Comparison of ENCODE assay signal across 8 cellular contexts in genomic region chr5:102755691-102756371, GRCh38. TPM values are rescaled to one million over a fixed set of nuclear protein-coding genes. Genes with fewer than 3 reads are reported as not detected.
A peak's percentile ranks its signal among the peaks of the same experiment; 100 is the strongest.
DNase-seq lines count a peak whose midpoint lies in the region; ATAC-seq and TF ChIP-seq lines count a peak whose summit lies in the region.

No MANE protein-coding gene starts in this region.

- peak overlapping the region; percentile 77 for H3K9ac ChIP-seq in SK-N-MC (ENCODE audit: insufficient read length)

- H3K27me3 ChIP-seq in heart right ventricle = peaks cover 0 to 7% (median 0%) of the 10 kb centered on the region in 7 donors
- no peaks in the 10 kb centered on the region for H3K27me3 ChIP-seq in psoas muscle (ENCODE audit: insufficient read depth in 3 of 3, low read length in 2 of 3)
- no peaks in the 10 kb centered on the region for H3K27me3 ChIP-seq in aorta (ENCODE audit: control insufficient read depth in 1 of 2, insufficient read depth in 2 of 2, low read length in 1 of 2)

- no peaks in the 10 kb centered on the region for H3K36me3 ChIP-seq in SK-N-MC (ENCODE audit: insufficient read depth, low read length)
- no peaks in the 10 kb centered on the region for H3K36me3 ChIP-seq in heart right ventricle
- no peaks in the 10 kb centered on the region for H3K36me3 ChIP-seq in psoas muscle (ENCODE audit: insufficient read depth in 1 of 2, low read depth in 1 of 2)
- H3K36me3 ChIP-seq in aorta (ENCODE audit: control insufficient read depth in 1 of 2, insufficient read depth in 2 of 2, low read length in 1 of 2) = no peaks in the 10 kb centered on the region

- H3K27ac ChIP-seq in SK-N-MC (no peak overlapping the region), heart right ventricle (peak overlapping the region; percentile 31 to 92 (median 87)), psoas muscle (peak overlapping the region; percentile 97), aorta (ENCODE audit: low read depth in 1 of 2, low read length in 2 of 2) (peak overlapping the region; percentile 79 to 93)

- peak; percentile 82 to 86 for ATAC-seq in activated naive CD4-positive, alpha-beta T cell treated with anti-CD3 and anti-CD28 coated beads, Interleukin-2, amount 50 U/mL, for 72 hours
- ATAC-seq in heart right ventricle = peak; percentile 38 to 86 (median 75)
- peak; percentile 69 to 74 (median 71) for ATAC-seq in psoas muscle
- peak; percentile 78 for ATAC-seq in aorta (ENCODE audit: low FRiP score)

- DNase-seq in G401 (ENCODE audit: low spot score) (peak; percentile 70), H4 (ENCODE audit: low spot score) (peak; percentile 86), LNCaP clone FGC (ENCODE audit: low read depth) (no peak), SK-N-MC (ENCODE audit: low read depth, low spot score) (no peak), heart right ventricle (peak; percentile 43 to 63), psoas muscle (peak; percentile 61 to 76), aorta (peak; percentile 76 to 88)
- DNase-seq in activated naive CD4-positive, alpha-beta T cell treated with anti-CD3 and anti-CD28 coated beads, Interleukin-2, amount 50 U/mL, for 72 hours (ENCODE audit: low spot score in 2 of 2) = peak; percentile 75 to 80

- peaks cover 26 to 34% of the 10 kb centered on the region in 2 donors for H3K36me3 Mint-ChIP-seq in activated naive CD4-positive, alpha-beta T cell treated with anti-CD3 and anti-CD28 coated beads, Interleukin-2, amount 50 U/mL, for 72 hours

- H3K9me3 Mint-ChIP-seq in activated naive CD4-positive, alpha-beta T cell treated with anti-CD3 and anti-CD28 coated beads, Interleukin-2, amount 50 U/mL, for 72 hours = peaks cover 3 to 6% of the 10 kb centered on the region in 2 donors

- H3K4me3 ChIP-seq in LNCaP clone FGC (ENCODE audit: low read depth, low read length) (peak overlapping the region; percentile 69), SK-N-MC (peak overlapping the region; percentile 80), heart right ventricle (peak overlapping the region; percentile 66 to 98 (median 86)), psoas muscle (peak overlapping the region; percentile 94), aorta (ENCODE audit: low read length in 2 of 2) (peak overlapping the region; percentile 79 to 92)

- intact Hi-C loops in heart right ventricle (cut with DNase I) = no loop called here
- intact Hi-C loops in psoas muscle (cut with DNase I) = loop anchor here in 1 of 2 donors (10.0 kb wide), 2 partner anchors 109 to 359 kb away; no protein-coding TSS in a partner anchor
- intact Hi-C loops in aorta (cut with DNase I) = loop anchor here (5.0 to 10.0 kb wide), 3 partner anchors 111 to 361 kb away; no protein-coding TSS in a partner anchor

- no peak for TF ChIP-seq CTCF in LNCaP clone FGC (IDR thresholded peaks at IDR 0.05; ENCODE audit: control insufficient read depth, extremely low read depth, insufficient read depth)
- TF ChIP-seq CTCF in heart right ventricle (IDR thresholded peaks at IDR 0.05) = no peak
- no peak for TF ChIP-seq CTCF in psoas muscle (IDR thresholded peaks at IDR 0.05)

- H3K4me1 ChIP-seq in heart right ventricle (peaks cover 0 to 55% (median 48%) of the 10 kb centered on the region in 9 donors), psoas muscle (peaks cover 40% of the 10 kb centered on the region), aorta (ENCODE audit: control insufficient read depth in 1 of 2, insufficient read depth in 2 of 2, low read length in 2 of 2) (peaks cover 0 to 9% of the 10 kb centered on the region in 2 donors)

- H3K9me3 ChIP-seq in SK-N-MC (ENCODE audit: low read depth, low read length) (no peaks in the 10 kb centered on the region), heart right ventricle (no peaks in the 10 kb centered on the region), psoas muscle (no peaks in the 10 kb centered on the region), aorta (ENCODE audit: control insufficient read depth, low read length) (no peaks in the 10 kb centered on the region)

- WGBS in heart right ventricle, 2 donors = 0 to 1% methylated on average over 29 of the region's 29 CpGs
- WGBS in psoas muscle, 3 donors = 0 to 1% (median 0%) methylated on average over 29 of the region's 29 CpGs
- WGBS in aorta, 2 donors = 0 to 1% methylated on average over 29 of the region's 29 CpGs

- in situ Hi-C loops in G401 (cut with HindIII; ENCODE audit: low sequenced_read_pairs) = no loop called here

- H3K27ac Mint-ChIP-seq in activated naive CD4-positive, alpha-beta T cell treated with anti-CD3 and anti-CD28 coated beads, Interleukin-2, amount 50 U/mL, for 72 hours = peak overlapping the region; percentile 96 to 100

RNA-seq across cellular contexts. Expression of gene PAM, which starts 0.7 kb away (rescaled TPM):
- total RNA-seq in G401 (2014; rRNA removed; shearing (Covaris generic)) = 1.2 TPM in 1 of 2 replicates, not detected in the other
- total RNA-seq in H4 (2014; rRNA removed; shearing (Covaris generic)) = 166 and 213 TPM in 2 replicates
- total RNA-seq in activated naive CD4-positive, alpha-beta T cell treated with anti-CD3 and anti-CD28 coated beads, Interleukin-2, amount 50 U/mL, for 72 hours = 10 to 100 TPM; 14.2 to 88.0 TPM
- 1,000 to 10,000 TPM in 8 of 10 donors, 100 to 1,000 TPM in 2; 917 to 1,485 (median 1,108) TPM for total RNA-seq in heart right ventricle
- polyA plus RNA-seq in heart right ventricle = 100 to 1,000 TPM; 488 to 515 TPM
- total RNA-seq in psoas muscle = 100 to 1,000 TPM in 3 of 4 donors, 10 to 100 TPM in 1; 99.1 to 279 (median 191) TPM
- polyA plus RNA-seq in psoas muscle = 100 to 1,000 TPM in 2 of 3 donors, 10 to 100 TPM in 1; 29.5 to 193 (median 139) TPM
- total RNA-seq in aorta = 100 to 1,000 TPM; 711 to 787 TPM
- polyA plus RNA-seq in aorta = 100 to 1,000 TPM; 382 to 528 TPM

Comparison
In these comparisons a context has a peak if more than half of its experiments do, and no peak if none do; other contexts are left out.
1. DNase-seq: peak in G401 (single experiment), H4 (single experiment), activated naive CD4-positive, alpha-beta T cell treated with anti-CD3 and anti-CD28 coated beads, Interleukin-2, amount 50 U/mL, for 72 hours (2 of 2), heart right ventricle (2 of 2), psoas muscle (2 of 2) and aorta (2 of 2); none in LNCaP clone FGC (single experiment) and SK-N-MC (single experiment).
2. intact Hi-C loops: an anchor here in aorta (5.0 to 10.0 kb wide); none called in heart right ventricle.
3. Peak in every context shown above with its lines, with median percentiles within 50 percentile points of each other: H3K4me3 ChIP-seq and ATAC-seq.